ENCODE assay signal across 23 cellular contexts in the genomic region with DNA sequence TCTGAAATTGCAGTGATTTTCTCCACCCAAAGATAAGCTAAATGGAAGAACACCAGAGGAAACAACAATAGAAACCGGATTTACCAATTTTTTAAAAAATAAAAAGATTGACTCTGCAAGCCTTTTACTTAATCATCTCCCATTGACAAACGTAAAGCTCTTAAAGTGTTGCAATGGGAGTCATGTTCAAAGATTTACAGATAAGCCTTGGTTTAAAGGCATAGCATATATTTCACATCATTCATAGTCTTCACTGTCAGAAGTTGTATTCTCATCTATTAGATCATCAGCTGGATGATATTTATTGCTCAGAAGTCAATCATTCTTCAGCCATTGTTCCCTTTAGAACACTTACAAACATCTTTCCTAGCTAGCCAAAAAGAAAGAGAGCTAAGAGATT.
"Had no signal": no experiment of that assay in that cellular context is flagged by ENCODE, and none has a peak within 500 bp of the region (broad histone marks: within the 10 kb centered on the region; RNA-seq: fewer than 3 reads in every experiment).

No MANE protein-coding gene starts in this region.

- H3K4me3 ChIP-seq: MG63 had no signal

- ATAC-seq: HepG2, Panc1 had no signal

- FAIRE-seq: HepG2 had no signal

- DNase-seq: IMR-90, Karpas-422, KG1, MG63, NCI-H1092, NCI-H1105 treated with DMSO at 0.1 percent for 48 hours, NCI-H1417 treated with DMSO at 0.1 percent for 48 hours, NCI-H146, NCI-H1694 treated with DMSO at 0.1 percent for 48 hours, NCI-H1930, NCI-H2081, NCI-H2171, NCI-H226, NCI-H446, NCI-H510A, NCI-H524 treated with DMSO at 0.1 percent for 48 hours, NCI-H774, SHP77, SK-N-SH, SW 1271 had no signal

- H3K36me3 ChIP-seq: MG63 had no signal

- H3K9me3 ChIP-seq: MG63, SK-N-SH had no signal

- H3K9ac ChIP-seq: SK-N-SH had no signal

- H3K27ac ChIP-seq: RWPE1 had no signal

- H3K27me3 ChIP-seq: MG63 had no signal
